In the genomic region with DNA sequence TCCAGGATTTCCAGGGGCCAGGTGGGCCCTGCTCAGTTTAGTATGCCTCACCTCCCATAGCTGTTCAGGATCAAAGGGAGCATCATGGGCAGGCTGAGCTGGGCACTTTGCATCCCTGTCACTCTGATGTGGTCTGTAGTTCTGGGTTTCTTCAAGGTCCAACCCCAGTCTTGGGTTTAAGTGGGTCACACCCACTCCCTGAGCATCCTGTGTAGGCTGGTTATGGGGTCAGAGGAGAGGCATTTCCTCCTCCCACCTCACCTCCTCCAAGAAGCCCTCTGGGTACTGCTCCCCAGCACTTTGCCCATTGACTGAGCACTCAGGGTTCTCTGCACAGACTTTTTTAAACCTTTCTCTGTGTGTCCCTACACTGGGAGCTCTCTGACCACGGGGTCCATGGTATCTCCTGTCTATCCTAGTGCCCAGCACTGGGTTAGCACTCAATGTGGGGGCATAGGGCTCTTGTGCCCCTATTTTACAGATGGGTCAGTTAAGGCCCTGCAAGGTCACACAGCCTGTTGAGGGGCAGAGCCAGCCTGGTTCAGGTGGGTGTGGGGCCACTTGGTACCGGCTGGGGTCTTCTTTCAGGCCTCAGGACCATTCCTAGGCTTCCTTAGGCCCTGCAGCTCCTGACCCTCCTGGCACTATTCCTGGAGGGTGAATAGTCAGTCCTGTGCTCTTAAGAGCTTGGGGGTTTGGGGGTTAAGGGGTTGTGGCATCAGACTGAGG, we compare ENCODE assay signal across 10 cellular contexts. TPM values are rescaled to one million over a fixed set of nuclear protein-coding genes. Genes with fewer than 3 reads are reported as not detected.
DNase-seq lines count a peak whose midpoint lies in the region; ATAC-seq and TF ChIP-seq lines count a peak whose summit lies in the region.
"Had no signal": no experiment of that assay in that cellular context is flagged by ENCODE, and none has a peak within 500 bp of the region (broad histone marks: within the 10 kb centered on the region; RNA-seq: fewer than 3 reads in every experiment).

No MANE protein-coding gene starts in this region.

- H2BK15ac ChIP-seq in mesendoderm (replicated peaks; ENCODE audit: low read depth) = no peak overlapping the region

- H3K56ac ChIP-seq in mesendoderm (ENCODE audit: low read length) = peak overlapping the region; percentile 35

- H3K9ac ChIP-seq in mesendoderm (ENCODE audit: low read length) = peak overlapping the region; percentile 3

- no peak overlapping the region for H3K27ac Mint-ChIP-seq in activated naive CD8-positive, alpha-beta T cell
- H3K27ac Mint-ChIP-seq in activated naive CD8-positive, alpha-beta T cell treated with anti-CD3 and anti-CD28 coated beads for 36 hours = no peak overlapping the region
- H3K27ac Mint-ChIP-seq in activated CD8-positive, alpha-beta T cell treated with anti-CD3 and anti-CD28 coated beads for 36 hours = peak overlapping the region; percentile 55
- peak overlapping the region; percentile 48 for H3K27ac Mint-ChIP-seq in type B pancreatic cell

- H3K4me3 ChIP-seq in mesendoderm (ENCODE audit: low read length) = no peak overlapping the region

- no peak overlapping the region for H3K23ac ChIP-seq in mesendoderm (ENCODE audit: low read length)

- H2BK120ac ChIP-seq in mesendoderm (ENCODE audit: low read depth, low read length) = no peak overlapping the region

- CTCF ChIA-PET in activated CD8-positive, alpha-beta T cell treated with anti-CD3 and anti-CD28 coated beads for 36 hours (lab: Charles Lee) = interaction anchor here (0.6 to 5.5 kb wide), 7 partner anchors 9 to 98 kb away, joined by 3 to 65 read pairs (median 3); no protein-coding TSS in a partner anchor

- H4K5ac ChIP-seq in mesendoderm (ENCODE audit: low read length) = no peak overlapping the region

- no peak overlapping the region for H2AK5ac ChIP-seq in mesendoderm (ENCODE audit: low read length)

- no peak overlapping the region for H2BK5ac ChIP-seq in mesendoderm (ENCODE audit: low read length)

- peaks cover 38% of the 10 kb centered on the region for H3K4me1 Mint-ChIP-seq in activated naive CD8-positive, alpha-beta T cell (ENCODE audit: low read depth)
- H3K4me1 Mint-ChIP-seq in activated naive CD8-positive, alpha-beta T cell treated with anti-CD3 and anti-CD28 coated beads for 36 hours = peaks cover 48% of the 10 kb centered on the region
- H3K4me1 Mint-ChIP-seq in activated CD8-positive, alpha-beta T cell treated with anti-CD3 and anti-CD28 coated beads for 36 hours (ENCODE audit: low read depth) = peaks cover 63% of the 10 kb centered on the region
- peaks cover 40% of the 10 kb centered on the region for H3K4me1 Mint-ChIP-seq in type B pancreatic cell (ENCODE audit: unreplicated experiment)

- DNase-seq in activated naive CD8-positive, alpha-beta T cell treated with anti-CD3 and anti-CD28 coated beads for 36 hours = no peak
- DNase-seq in activated CD8-positive, alpha-beta T cell treated with anti-CD3 and anti-CD28 coated beads for 36 hours = peak; percentile 43
- no peak for DNase-seq in mesendoderm
- DNase-seq in type B pancreatic cell (ENCODE audit: extremely low spot score, unreplicated experiment) = no peak
- no peak for DNase-seq in cerebellar nuclear complex (lab: John Stamatoyannopoulos, UW)
- DNase-seq: AML-193, NCI-H1436 treated with DMSO at 0.1 percent for 48 hours had no signal

- no peaks in the 10 kb centered on the region for H3K27me3 Mint-ChIP-seq in activated naive CD8-positive, alpha-beta T cell
- H3K27me3 Mint-ChIP-seq in activated naive CD8-positive, alpha-beta T cell treated with anti-CD3 and anti-CD28 coated beads for 36 hours = no peaks in the 10 kb centered on the region
- H3K27me3 Mint-ChIP-seq in activated CD8-positive, alpha-beta T cell treated with anti-CD3 and anti-CD28 coated beads for 36 hours = no peaks in the 10 kb centered on the region
- no peaks in the 10 kb centered on the region for H3K27me3 Mint-ChIP-seq in type B pancreatic cell

- H4K8ac ChIP-seq in mesendoderm (ENCODE audit: low read depth, low read length) = no peak overlapping the region

- peaks cover 30% of the 10 kb centered on the region for H3K4me1 ChIP-seq in mesendoderm (ENCODE audit: control insufficient read depth, low read depth, low read length)

- H3K36me3 ChIP-seq in mesendoderm (ENCODE audit: control insufficient read depth, insufficient read depth, low read length) = no peaks in the 10 kb centered on the region

- H3K4me3 Mint-ChIP-seq in activated naive CD8-positive, alpha-beta T cell = peak overlapping the region; percentile 62
- H3K4me3 Mint-ChIP-seq in activated naive CD8-positive, alpha-beta T cell treated with anti-CD3 and anti-CD28 coated beads for 36 hours = no peak overlapping the region
- H3K4me3 Mint-ChIP-seq in activated CD8-positive, alpha-beta T cell treated with anti-CD3 and anti-CD28 coated beads for 36 hours = peak overlapping the region; percentile 50
- no peak overlapping the region for H3K4me3 Mint-ChIP-seq in type B pancreatic cell

- peaks cover 26% of the 10 kb centered on the region for H3K79me1 ChIP-seq in mesendoderm (ENCODE audit: low read length)

- H3K4me2 ChIP-seq in mesendoderm (ENCODE audit: low read length) = no peak overlapping the region

- POLR2A ChIA-PET in activated CD8-positive, alpha-beta T cell treated with anti-CD3 and anti-CD28 coated beads for 36 hours (lab: Charles Lee) = interaction anchor here (0.6 to 2.3 kb wide), 8 partner anchors 9 to 486 kb away, joined by 3 to 7 read pairs (median 4); a partner anchor contains a TSS

- no peaks in the 10 kb centered on the region for H3K9me3 Mint-ChIP-seq in activated naive CD8-positive, alpha-beta T cell (ENCODE audit: low read depth)
- no peaks in the 10 kb centered on the region for H3K9me3 Mint-ChIP-seq in activated naive CD8-positive, alpha-beta T cell treated with anti-CD3 and anti-CD28 coated beads for 36 hours
- H3K9me3 Mint-ChIP-seq in activated CD8-positive, alpha-beta T cell treated with anti-CD3 and anti-CD28 coated beads for 36 hours = no peaks in the 10 kb centered on the region
- H3K9me3 Mint-ChIP-seq in type B pancreatic cell = no peaks in the 10 kb centered on the region

- H3K36me3 Mint-ChIP-seq in activated naive CD8-positive, alpha-beta T cell = no peaks in the 10 kb centered on the region
- H3K36me3 Mint-ChIP-seq in activated naive CD8-positive, alpha-beta T cell treated with anti-CD3 and anti-CD28 coated beads for 36 hours = no peaks in the 10 kb centered on the region
- H3K36me3 Mint-ChIP-seq in activated CD8-positive, alpha-beta T cell treated with anti-CD3 and anti-CD28 coated beads for 36 hours (ENCODE audit: low read depth) = no peaks in the 10 kb centered on the region
- no peaks in the 10 kb centered on the region for H3K36me3 Mint-ChIP-seq in type B pancreatic cell

- H3K4ac ChIP-seq in mesendoderm (ENCODE audit: low read depth, low read length) = no peak overlapping the region

- H3K27me3 ChIP-seq in mesendoderm (ENCODE audit: insufficient read depth, low read length, poor library complexity) = no peaks in the 10 kb centered on the region

- intact Hi-C loops in activated CD8-positive, alpha-beta T cell treated with anti-CD3 and anti-CD28 coated beads for 36 hours (cut with micrococcal nuclease) = no loop called here

- no CpG with 5 or more reads among the region's 2 CpGs for WGBS in mesendoderm (ENCODE audit: extremely low coverage, insufficient coverage, low lambda C conversion rate)

- peak; percentile 10 for ATAC-seq in activated CD8-positive, alpha-beta T cell treated with anti-CD3 and anti-CD28 coated beads for 36 hours
- no peak for ATAC-seq in GM19035 (IDR thresholded peaks at IDR 0.05; ENCODE audit: unreplicated experiment)
- no peak for ATAC-seq in HG02840 (IDR thresholded peaks at IDR 0.05; ENCODE audit: low FRiP score, unreplicated experiment)

- TF ChIP-seq CTCF in activated CD8-positive, alpha-beta T cell treated with anti-CD3 and anti-CD28 coated beads for 36 hours (IDR thresholded peaks at IDR 0.05) = no peak
- TF ChIP-seq CTCF in type B pancreatic cell (conservative IDR thresholded peaks at IDR 0.05) = no peak

- H3K79me2 ChIP-seq in mesendoderm (ENCODE audit: control insufficient read depth, insufficient read depth, low read length) = peaks cover 99% of the 10 kb centered on the region

- H3K18ac ChIP-seq in mesendoderm (ENCODE audit: low read length) = no peak overlapping the region

- H3K27ac ChIP-seq in mesendoderm (ENCODE audit: low read depth, low read length) = no peak overlapping the region

RNA-seq across cellular contexts. Expression of a gene that starts 19.0 kb away (rescaled TPM):
- 1 to 10 TPM; 1.3 to 2.0 TPM for total RNA-seq in activated naive CD8-positive, alpha-beta T cell treated with anti-CD3 and anti-CD28 coated beads for 36 hours
- total RNA-seq in activated CD8-positive, alpha-beta T cell treated with anti-CD3 and anti-CD28 coated beads for 36 hours = 1 to 10 TPM; 3.5 to 4.3 TPM
- 90.1 TPM for polyA plus RNA-seq in mesendoderm (2013, experiment 1 of 2)
- 88.3 TPM for polyA plus RNA-seq in mesendoderm (2013, experiment 2 of 2)
- total RNA-seq in type B pancreatic cell (ENCODE audit: low replicate concordance) = 46.7 and 58.6 TPM in 2 replicates

Comparison
In these comparisons a context has a peak if more than half of its experiments do, and no peak if none do; other contexts are left out.
1. H3K4me3 Mint-ChIP-seq: peak in activated naive CD8-positive, alpha-beta T cell (single experiment) and activated CD8-positive, alpha-beta T cell treated with anti-CD3 and anti-CD28 coated beads for 36 hours (single experiment); none in activated naive CD8-positive, alpha-beta T cell treated with anti-CD3 and anti-CD28 coated beads for 36 hours (single experiment) and type B pancreatic cell (single experiment).
2. H3K27ac Mint-ChIP-seq: peak in activated CD8-positive, alpha-beta T cell treated with anti-CD3 and anti-CD28 coated beads for 36 hours (single experiment) and type B pancreatic cell (single experiment); none in activated naive CD8-positive, alpha-beta T cell (single experiment) and activated naive CD8-positive, alpha-beta T cell treated with anti-CD3 and anti-CD28 coated beads for 36 hours (single experiment).